2 cellular contexts compared by ENCODE assay signal in the genomic region with DNA sequence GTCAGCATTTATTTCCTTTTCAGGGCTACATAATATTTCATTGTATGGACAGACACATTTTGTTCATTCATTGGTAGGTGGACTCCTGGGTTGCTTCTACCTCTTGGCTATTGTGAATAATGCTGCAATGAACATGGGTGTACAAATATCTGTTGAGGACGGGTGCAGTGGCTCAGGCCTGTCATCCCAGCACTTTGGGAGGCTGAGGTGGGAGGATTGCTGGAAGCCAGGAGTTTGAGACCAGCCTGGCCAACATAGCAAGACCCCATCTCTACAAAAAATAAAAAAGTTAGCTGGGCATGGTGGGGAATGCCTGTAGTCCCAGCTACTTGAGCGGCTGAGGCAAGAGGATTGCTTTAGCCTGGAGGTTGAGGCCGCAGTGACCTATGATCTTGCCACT. TPM values are rescaled to one million over a fixed set of nuclear protein-coding genes. Genes with fewer than 3 reads are reported as not detected.
"Had no signal": no experiment of that assay in that cellular context is flagged by ENCODE, and none has a peak within 500 bp of the region (broad histone marks: within the 10 kb centered on the region; RNA-seq: fewer than 3 reads in every experiment).

No MANE protein-coding gene starts in this region.

RNA-seq across cellular contexts. Expression of gene OCM2, which starts 30.2 kb away (rescaled TPM):
- total RNA-seq: G401, GM12878 had no signal
- polyA plus RNA-seq: GM12878 had no signal
